8 cellular contexts compared by ENCODE assay signal in genomic region chr2:95402370-95403203, GRCh38. TPM values are rescaled to one million over a fixed set of nuclear protein-coding genes. Genes with fewer than 3 reads are reported as not detected.
DNase-seq lines count a peak whose midpoint lies in the region; ATAC-seq, FAIRE-seq and TF ChIP-seq lines count a peak whose summit lies in the region.

TSS of gene FAHD2A (plus strand) at chr2:95402708. CDS start at chr2:95405559, 2,851 bp downstream.

- H3K4me1 ChIP-seq in psoas muscle: peaks cover 12% of the 10 kb centered on the region

- TF ChIP-seq CTCF in psoas muscle (IDR thresholded peaks at IDR 0.05): no peak

- 0 to 1% (median 0%) methylated on average over 53 to 64 of the region's 64 CpGs for WGBS in psoas muscle, 3 donors

- peak; percentile 81 for TF ChIP-seq POLR2A in GM18505 (IDR thresholded peaks at IDR 0.05; ENCODE audit: borderline replicate concordance, extremely low read depth, insufficient read depth, insufficient read length)

- no peaks in the 10 kb centered on the region for H3K27me3 ChIP-seq in psoas muscle (ENCODE audit: insufficient read depth in 3 of 3, low read length in 2 of 3)

- peak within 1 kb of the TSS; percentile 97 for H3K4me3 ChIP-seq in psoas muscle

- H3K36me3 ChIP-seq in psoas muscle (ENCODE audit: insufficient read depth in 1 of 2, low read depth in 1 of 2): peaks cover 0 to 7% of the 10 kb centered on the region in 2 donors

- H3K27ac ChIP-seq in angular gyrus (ENCODE audit: low read depth, low read length): peak within 1 kb of the TSS; percentile 66
- H3K27ac ChIP-seq in psoas muscle: peak within 1 kb of the TSS; percentile 93

- FAIRE-seq in urothelium cell line (lab: Jason Lieb, UNC): no peak

- ATAC-seq in GM18505 (IDR thresholded peaks at IDR 0.05; ENCODE audit: unreplicated experiment) (peak; percentile 87), HG02970 (IDR thresholded peaks at IDR 0.05; ENCODE audit: low FRiP score, unreplicated experiment) (peak; percentile 96), left ventricle myocardium superior (peak; percentile 99), psoas muscle (peak; percentile 99 to 100 (median 99))

- intact Hi-C loops in left ventricle myocardium superior (cut with micrococcal nuclease): no loop called here
- intact Hi-C loops in psoas muscle (cut with DNase I): loop anchor here in 1 of 2 donors (5.0 kb wide), 2 partner anchors 55 to 235 kb away; partner anchors contain the start of gene ZNF2

- no peaks in the 10 kb centered on the region for H3K9me3 ChIP-seq in psoas muscle

- peak; percentile 53 for DNase-seq in NCI-H187 treated with DMSO at 0.1 percent for 48 hours (lab: John Stamatoyannopoulos, UW)
- DNase-seq in T-helper 2 cell: peak; percentile 78 to 93 (median 92)
- DNase-seq in left ventricle myocardium superior: peak; percentile 99
- DNase-seq in psoas muscle: peak; percentile 98
- DNase-seq in urothelium cell line (ENCODE audit: low spot score): peak; percentile 99

RNA-seq across cellular contexts. Expression of gene FAHD2A, which starts in this region (rescaled TPM):
- total RNA-seq in left ventricle myocardium superior: 46.3 TPM
- total RNA-seq in psoas muscle: 10 to 100 TPM; 21.9 to 39.0 (median 29.8) TPM
- polyA plus RNA-seq in psoas muscle: 10 to 100 TPM; 23.0 to 29.8 (median 26.0) TPM

Comparison
In these comparisons a context has a peak if more than half of its experiments do, and no peak if none do; other contexts are left out.
1. Peak in every context shown above with its lines: DNase-seq, ATAC-seq, H3K4me3 ChIP-seq and H3K27ac ChIP-seq.